Comparison of ENCODE assay signal across 1 cellular context in genomic region chr13:37561031-37561430, GRCh38.
TF ChIP-seq lines count a peak whose summit lies in the region.

No MANE protein-coding gene starts in this region.

TF ChIP-seq in IMR-90, 13 proteins besides CTCF, POLR2A, EP300 and RAD21:
- no peak for TF ChIP-seq FOS (IDR thresholded peaks at IDR 0.05; ENCODE audit: low read depth, low read length)
- no peak for TF ChIP-seq CHD1 (IDR thresholded peaks at IDR 0.05; ENCODE audit: low read depth, low read length)
- TF ChIP-seq ELK1 (IDR thresholded peaks at IDR 0.05; ENCODE audit: borderline replicate concordance, low read depth, low read length) = no peak
- no peak for TF ChIP-seq MXI1 (IDR thresholded peaks at IDR 0.05; ENCODE audit: borderline replicate concordance, low read depth, low read length)
- no peak for TF ChIP-seq RFX5 (IDR thresholded peaks at IDR 0.05; ENCODE audit: low read depth, low read length)
- TF ChIP-seq MAZ (IDR thresholded peaks at IDR 0.05; ENCODE audit: borderline replicate concordance, low read depth, low read length) = no peak
- no peak for TF ChIP-seq CEBPB (IDR thresholded peaks at IDR 0.05; ENCODE audit: low read depth, low read length)
- TF ChIP-seq BHLHE40 (IDR thresholded peaks at IDR 0.05; ENCODE audit: low read depth, low read length) = no peak
- TF ChIP-seq RCOR1 (IDR thresholded peaks at IDR 0.05; ENCODE audit: insufficient replicate concordance, low read length) = no peak
- no peak for TF ChIP-seq NFE2L2 (IDR thresholded peaks at IDR 0.05; ENCODE audit: low read depth, low read length)
- no peak for TF ChIP-seq USF2 (IDR thresholded peaks at IDR 0.05; ENCODE audit: low read depth, low read length)
- TF ChIP-seq SMC3 (IDR thresholded peaks at IDR 0.05; ENCODE audit: low read depth, low read length) = no peak
- TF ChIP-seq MAFK (IDR thresholded peaks at IDR 0.05; ENCODE audit: low read depth, low read length) = no peak
